Comparison of ENCODE assay signal across 15 cellular contexts in the genomic region with DNA sequence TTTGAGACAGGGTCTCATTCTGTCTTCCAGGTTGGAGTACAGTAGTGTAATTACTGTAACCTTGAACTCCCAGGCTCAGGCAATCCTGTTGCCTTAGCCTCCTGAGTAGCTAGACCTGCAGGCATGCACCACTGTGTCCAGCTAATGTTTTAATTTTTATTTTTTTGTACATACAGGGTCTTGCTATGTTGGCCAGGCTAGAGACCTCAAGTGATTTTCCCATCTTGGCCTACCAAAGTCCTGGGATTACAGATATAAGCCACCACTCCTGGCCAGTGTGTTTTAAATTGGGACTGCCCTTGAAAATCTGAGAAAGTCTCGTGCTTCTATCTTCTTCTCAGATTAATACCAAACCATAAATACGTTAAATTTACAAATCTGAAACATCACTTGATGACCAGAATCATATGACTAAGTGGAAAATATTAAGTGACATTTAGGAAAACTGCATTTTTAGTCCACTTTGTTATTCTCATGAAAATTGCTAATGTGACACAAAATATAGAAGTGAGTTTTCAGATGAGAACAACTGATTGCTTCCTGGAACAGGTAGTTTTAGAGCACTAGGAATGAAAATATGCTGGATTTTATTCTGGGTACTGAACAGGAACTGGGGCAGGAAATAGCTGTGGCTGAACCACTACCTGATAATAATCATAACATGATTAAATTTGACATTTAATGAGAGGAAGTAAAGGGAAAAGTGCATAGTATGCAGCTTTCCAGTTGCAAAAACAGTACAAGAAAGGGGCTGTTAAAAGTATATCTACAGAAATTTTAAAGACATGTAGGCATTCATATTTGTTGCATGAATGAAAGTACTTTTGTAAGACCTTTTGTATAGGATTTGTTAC. TPM values are rescaled to one million over a fixed set of nuclear protein-coding genes. Genes with fewer than 3 reads are reported as not detected.
A peak's percentile ranks its signal among the peaks of the same experiment; 100 is the strongest.
DNase-seq lines count a peak whose midpoint lies in the region; ATAC-seq lines count a peak whose summit lies in the region.
"Had no signal": no experiment of that assay in that cellular context is flagged by ENCODE, and none has a peak within 500 bp of the region (broad histone marks: within the 10 kb centered on the region; RNA-seq: fewer than 3 reads in every experiment).

No MANE protein-coding gene starts in this region.

- peak overlapping the region; percentile 59 for H3K4me3 Mint-ChIP-seq in activated CD4-positive, alpha-beta memory T cell treated with anti-CD3 and anti-CD28 coated beads, Interleukin-2, amount 10 ng/mL, durations not matched to agents 7 days and 5 days
- H3K4me3 Mint-ChIP-seq in naive thymus-derived CD8-positive, alpha-beta T cell, result peak overlapping the region; percentile 0 to 70 (median 40)
- H3K4me3 Mint-ChIP-seq: type B pancreatic cell had no signal

- in situ Hi-C loops in KBM-7 (cut with MboI; ENCODE audit: low pct_unique_long_range_greater_than_20kb, low sequenced_read_pairs), result no loop called here

- H3K9me3 Mint-ChIP-seq in activated CD4-positive, alpha-beta memory T cell treated with anti-CD3 and anti-CD28 coated beads, Interleukin-2, amount 10 ng/mL, durations not matched to agents 7 days and 5 days, result peaks cover 29% of the 10 kb centered on the region
- peaks cover 0 to 21% (median 10%) of the 10 kb centered on the region in 9 donors for H3K9me3 Mint-ChIP-seq in naive thymus-derived CD8-positive, alpha-beta T cell

- H3K4me1 Mint-ChIP-seq in activated CD4-positive, alpha-beta memory T cell treated with anti-CD3 and anti-CD28 coated beads, Interleukin-2, amount 10 ng/mL, durations not matched to agents 7 days and 5 days, result peaks cover 70% of the 10 kb centered on the region
- peaks cover 24 to 78% (median 63%) of the 10 kb centered on the region in 4 donors for H3K4me1 Mint-ChIP-seq in naive thymus-derived CD8-positive, alpha-beta T cell

- peaks cover 82% of the 10 kb centered on the region for H3K36me3 Mint-ChIP-seq in activated CD4-positive, alpha-beta memory T cell treated with anti-CD3 and anti-CD28 coated beads, Interleukin-2, amount 10 ng/mL, durations not matched to agents 7 days and 5 days (ENCODE audit: low read depth)
- H3K36me3 Mint-ChIP-seq in naive thymus-derived CD8-positive, alpha-beta T cell, result peaks cover 0 to 15% (median 15%) of the 10 kb centered on the region in 3 donors

- CTCF ChIA-PET in activated CD4-positive, alpha-beta memory T cell treated with anti-CD3 and anti-CD28 coated beads, Interleukin-2, amount 10 ng/mL, durations not matched to agents 7 days and 5 days (lab: Charles Lee), result interaction anchor here (2.6 kb wide), 1 partner anchor 31 kb away, joined by 9 read pairs; no protein-coding TSS in a partner anchor

- POLR2A ChIA-PET in activated CD4-positive, alpha-beta memory T cell treated with anti-CD3 and anti-CD28 coated beads, Interleukin-2, amount 10 ng/mL, durations not matched to agents 7 days and 5 days (lab: Charles Lee), result interaction anchor here (1.1 to 4.4 kb wide), 6 partner anchors 10 to 217 kb away, joined by 3 to 40 read pairs (median 20); partner anchors contain the start of gene RSBN1L
- POLR2A ChIA-PET in naive thymus-derived CD8-positive, alpha-beta T cell (lab: Charles Lee), result interaction anchor here (0.6 kb wide), 1 partner anchor 86 kb away, joined by 3 read pairs; no protein-coding TSS in a partner anchor

- no peak for ATAC-seq in naive thymus-derived CD8-positive, alpha-beta T cell
- ATAC-seq in HG03460 (IDR thresholded peaks at IDR 0.05; ENCODE audit: unreplicated experiment), result no peak
- ATAC-seq: heart left ventricle, left lobe of liver, PC-3 had no signal

- DNase-seq in NOMO-1 treated with DMSO at 0.1 percent for 48 hours (lab: John Stamatoyannopoulos, UW; ENCODE audit: unreplicated experiment), result peak; percentile 55
- DNase-seq in NOMO-1 treated with dmso at 0.1 percent for 144 hours (lab: John Stamatoyannopoulos, UW; ENCODE audit: unreplicated experiment), result no peak
- peak; percentile 63 for DNase-seq in KBM-7
- DNase-seq in activated CD4-positive, alpha-beta memory T cell treated with anti-CD3 and anti-CD28 coated beads, Interleukin-2, amount 10 ng/mL, durations not matched to agents 7 days and 5 days, result no peak
- no peak for DNase-seq in naive thymus-derived CD8-positive, alpha-beta T cell
- no peak for DNase-seq in DMS153 treated with DMSO at 0.1 percent for 48 hours (lab: John Stamatoyannopoulos, UW; ENCODE audit: unreplicated experiment)
- no peak for DNase-seq in SHP77 treated with DMSO at 0.1 percent for 48 hours (lab: John Stamatoyannopoulos, UW)
- DNase-seq: 8988T, DMS 273 treated with DMSO at 0.1 percent for 48 hours, heart left ventricle, NCI-H2107, PC-3 had no signal

- peak overlapping the region; percentile 91 for H3K27ac Mint-ChIP-seq in activated CD4-positive, alpha-beta memory T cell treated with anti-CD3 and anti-CD28 coated beads, Interleukin-2, amount 10 ng/mL, durations not matched to agents 7 days and 5 days
- peak overlapping the region in 8 of 10 donors; percentile 6 to 93 (median 52) for H3K27ac Mint-ChIP-seq in naive thymus-derived CD8-positive, alpha-beta T cell
- H3K27ac Mint-ChIP-seq: type B pancreatic cell had no signal

- no peaks in the 10 kb centered on the region for H3K27me3 Mint-ChIP-seq in activated CD4-positive, alpha-beta memory T cell treated with anti-CD3 and anti-CD28 coated beads, Interleukin-2, amount 10 ng/mL, durations not matched to agents 7 days and 5 days
- no peaks in the 10 kb centered on the region for H3K27me3 Mint-ChIP-seq in naive thymus-derived CD8-positive, alpha-beta T cell
- H3K27me3 Mint-ChIP-seq: type B pancreatic cell had no signal

RNA-seq across cellular contexts. Expression of gene PHTF2, which starts 4.2 kb away (rescaled TPM):
- 10 to 100 TPM; 70.4 to 71.7 TPM for total RNA-seq in activated CD4-positive, alpha-beta memory T cell treated with anti-CD3 and anti-CD28 coated beads, Interleukin-2, amount 10 ng/mL, durations not matched to agents 7 days and 5 days
- total RNA-seq in naive thymus-derived CD8-positive, alpha-beta T cell, result 10 to 100 TPM; 12.3 to 14.8 TPM
- polyA plus RNA-seq in naive thymus-derived CD8-positive, alpha-beta T cell, result 1 to 10 TPM; 4.5 to 4.9 (median 4.7) TPM

RNA-seq across cellular contexts. Expression of gene TMEM60, which starts 4.5 kb away (rescaled TPM):
- total RNA-seq in activated CD4-positive, alpha-beta memory T cell treated with anti-CD3 and anti-CD28 coated beads, Interleukin-2, amount 10 ng/mL, durations not matched to agents 7 days and 5 days, result 10 to 100 TPM; 25.0 to 25.4 TPM
- total RNA-seq in naive thymus-derived CD8-positive, alpha-beta T cell, result 1 to 10 TPM; 7.5 to 8.4 TPM
- 10 to 100 TPM in 1 of 3 donors, 1 to 10 TPM in 2; 6.7 to 18.6 (median 9.1) TPM for polyA plus RNA-seq in naive thymus-derived CD8-positive, alpha-beta T cell

Comparison
In these comparisons a context has a peak if more than half of its experiments do, and no peak if none do; other contexts are left out.
1. DNase-seq: peak in NOMO-1 treated with DMSO at 0.1 percent for 48 hours (single experiment) and KBM-7 (single experiment); none in NOMO-1 treated with dmso at 0.1 percent for 144 hours (single experiment), activated CD4-positive, alpha-beta memory T cell treated with anti-CD3 and anti-CD28 coated beads, Interleukin-2, amount 10 ng/mL, durations not matched to agents 7 days and 5 days (single experiment), naive thymus-derived CD8-positive, alpha-beta T cell (0 of 10), DMS153 treated with DMSO at 0.1 percent for 48 hours (single experiment) and SHP77 treated with DMSO at 0.1 percent for 48 hours (single experiment).
2. RNA of gene PHTF2, which starts 4.2 kb away (total RNA-seq): 70.4 to 71.7 TPM in activated CD4-positive, alpha-beta memory T cell treated with anti-CD3 and anti-CD28 coated beads, Interleukin-2, amount 10 ng/mL, durations not matched to agents 7 days and 5 days; 12.3 to 14.8 TPM in naive thymus-derived CD8-positive, alpha-beta T cell; every median in the first group is over 4 times any median in the second.